Comparison of ENCODE assay signal across 8 cellular contexts in the genomic region with DNA sequence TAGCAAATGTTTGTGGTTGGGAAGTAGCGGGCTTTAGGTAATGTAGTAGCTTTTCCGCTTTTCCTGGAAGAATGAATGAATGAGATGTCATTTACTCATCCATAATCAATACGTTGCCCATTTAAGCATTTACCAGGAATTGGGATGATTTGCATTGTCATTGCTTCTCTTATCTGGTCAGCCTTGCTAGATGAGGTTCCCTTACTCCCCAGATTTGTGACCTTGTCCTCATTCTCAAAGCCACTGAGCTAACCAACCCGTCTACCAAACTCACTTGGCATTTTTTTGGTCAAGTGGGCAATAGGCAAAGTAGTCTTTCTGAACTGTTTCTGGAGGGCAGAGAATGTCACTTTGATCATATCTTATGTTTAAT. TPM values are rescaled to one million over a fixed set of nuclear protein-coding genes. Genes with fewer than 3 reads are reported as not detected.
DNase-seq lines count a peak whose midpoint lies in the region; ATAC-seq and TF ChIP-seq lines count a peak whose summit lies in the region.

No MANE protein-coding gene starts in this region.

- CTCF ChIA-PET in CD4-positive, alpha-beta memory T cell (lab: Charles Lee; ENCODE audit: partially characterized antibody): no interaction called here

- peaks cover 18 to 30% (median 22%) of the 10 kb centered on the region in 4 donors for H3K4me1 Mint-ChIP-seq in CD4-positive, alpha-beta memory T cell
- H3K4me1 Mint-ChIP-seq in nephron: peaks cover 10% of the 10 kb centered on the region

- POLR2A ChIA-PET in CD4-positive, alpha-beta memory T cell (lab: Charles Lee; ENCODE audit: partially characterized antibody): interaction anchor here (0.6 to 2.5 kb wide), 12 partner anchors 8 to 552 kb away, joined by 3 to 15 read pairs (median 3); partner anchors contain the start of genes INO80C and ZNF24

- H3K4me1 ChIP-seq in CD4-positive, alpha-beta memory T cell (ENCODE audit: insufficient read depth, low read length): peaks cover 18% of the 10 kb centered on the region

- DNase-seq in CD4-positive, alpha-beta memory T cell: no peak
- no peak for DNase-seq in MG63
- DNase-seq in dermis blood vessel endothelial cell: peak; percentile 23
- DNase-seq in NCI-H82 (lab: John Stamatoyannopoulos, UW): no peak
- DNase-seq in stimulated activated CD4-positive, alpha-beta T cell treated with anti-CD3 and anti-CD28 coated beads, Interleukin-15, amount 100 ng/mL, for 24 hours: no peak
- DNase-seq in stimulated activated CD4-positive, alpha-beta T cell treated with anti-CD3 and anti-CD28 coated beads, Interleukin-4, amount 100 ng/mL, for 24 hours: no peak

- peak overlapping the region; percentile 39 for H3K27ac ChIP-seq in CD4-positive, alpha-beta memory T cell (ENCODE audit: low read depth, low read length)

- H3K36me3 ChIP-seq in CD4-positive, alpha-beta memory T cell (ENCODE audit: insufficient read depth, low read length): no peaks in the 10 kb centered on the region
- H3K36me3 ChIP-seq in MG63: peaks cover 3% of the 10 kb centered on the region; the same call in 1 of the 2 replicates

- peak overlapping the region; percentile 35 to 90 (median 80) for H3K27ac Mint-ChIP-seq in CD4-positive, alpha-beta memory T cell
- peak overlapping the region; percentile 71 to 94 (median 93) for H3K27ac Mint-ChIP-seq in nephron

- TF ChIP-seq CTCF in nephron (IDR thresholded peaks at IDR 0.05; ENCODE audit: unreplicated experiment in 3 of 3): no peak

- peak overlapping the region; percentile 13 to 49 for H3K4me3 ChIP-seq in CD4-positive, alpha-beta memory T cell (ENCODE audit: low read length in 2 of 2)
- peak overlapping the region; percentile 67 for H3K4me3 ChIP-seq in MG63

- H3K27me3 Mint-ChIP-seq in CD4-positive, alpha-beta memory T cell: peaks cover 0 to 1% of the 10 kb centered on the region in 2 donors
- H3K27me3 Mint-ChIP-seq in nephron (ENCODE audit: low read depth): peaks cover 7% of the 10 kb centered on the region

- intact Hi-C loops in CD4-positive, alpha-beta memory T cell (cut with micrococcal nuclease): loop anchor here (1.0 kb wide), 1 partner anchor 35 kb away; no protein-coding TSS in a partner anchor

- peak overlapping the region; percentile 82 to 95 (median 88) for H3K4me3 Mint-ChIP-seq in CD4-positive, alpha-beta memory T cell
- peak overlapping the region; percentile 83 to 91 (median 90) for H3K4me3 Mint-ChIP-seq in nephron

- peaks cover 0 to 2% of the 10 kb centered on the region in 2 donors for H3K36me3 Mint-ChIP-seq in CD4-positive, alpha-beta memory T cell
- peaks cover 35% of the 10 kb centered on the region for H3K36me3 Mint-ChIP-seq in nephron (ENCODE audit: low read depth)

- ATAC-seq in HG03460 (IDR thresholded peaks at IDR 0.05; ENCODE audit: unreplicated experiment): no peak

- no peaks in the 10 kb centered on the region for H3K9me3 ChIP-seq in CD4-positive, alpha-beta memory T cell (ENCODE audit: control insufficient read depth in 1 of 2, low read length in 2 of 2)
- H3K9me3 ChIP-seq in MG63: peaks cover 5% of the 10 kb centered on the region

- no peaks in the 10 kb centered on the region for H3K9me3 Mint-ChIP-seq in CD4-positive, alpha-beta memory T cell
- H3K9me3 Mint-ChIP-seq in nephron: peaks cover 26% of the 10 kb centered on the region

- H3K27me3 ChIP-seq in CD4-positive, alpha-beta memory T cell (ENCODE audit: insufficient read depth, low read length): no peaks in the 10 kb centered on the region
- H3K27me3 ChIP-seq in MG63: no peaks in the 10 kb centered on the region

RNA-seq across cellular contexts. Expression of gene GALNT1, which starts 0.8 kb away (rescaled TPM):
- 10 to 100 TPM; 27.9 to 32.0 TPM for total RNA-seq in CD4-positive, alpha-beta memory T cell
- 10 to 100 TPM; 30.4 to 33.0 TPM for polyA plus RNA-seq in CD4-positive, alpha-beta memory T cell
- 62.6 and 71.3 TPM in 2 replicates for total RNA-seq in MG63 (2014; rRNA removed; shearing (Covaris generic); ENCODE audit: low replicate concordance)
- total RNA-seq in dermis blood vessel endothelial cell: 317 and 436 TPM in 2 replicates
